17 cellular contexts compared by ENCODE assay signal in genomic region chr1:172663726-172664125, GRCh38. TPM values are rescaled to one million over a fixed set of nuclear protein-coding genes. Genes with fewer than 3 reads are reported as not detected.
DNase-seq lines count a peak whose midpoint lies in the region; ATAC-seq lines count a peak whose summit lies in the region.
"Had no signal": no experiment of that assay in that cellular context is flagged by ENCODE, and none has a peak within 500 bp of the region (broad histone marks: within the 10 kb centered on the region; RNA-seq: fewer than 3 reads in every experiment).

No MANE protein-coding gene starts in this region.

- peaks cover 85% of the 10 kb centered on the region for H3K36me3 Mint-ChIP-seq in activated CD4-positive, alpha-beta T cell treated with anti-CD3 and anti-CD28 coated beads, Interleukin-2, amount 10 ng/mL, durations not matched to agents 24 days and 14 days (ENCODE audit: low read depth)
- peaks cover 35% of the 10 kb centered on the region for H3K36me3 Mint-ChIP-seq in activated naive CD8-positive, alpha-beta T cell
- H3K36me3 Mint-ChIP-seq in naive thymus-derived CD4-positive, alpha-beta T cell: peaks cover 0 to 32% (median 0%) of the 10 kb centered on the region in 5 donors

- H3K9me3 Mint-ChIP-seq in activated CD4-positive, alpha-beta T cell treated with anti-CD3 and anti-CD28 coated beads, Interleukin-2, amount 10 ng/mL, durations not matched to agents 24 days and 14 days: peaks cover 26% of the 10 kb centered on the region
- peaks cover 5% of the 10 kb centered on the region for H3K9me3 Mint-ChIP-seq in activated naive CD8-positive, alpha-beta T cell (ENCODE audit: low read depth)
- peaks cover 0 to 8% (median 0%) of the 10 kb centered on the region in 11 donors for H3K9me3 Mint-ChIP-seq in naive thymus-derived CD4-positive, alpha-beta T cell
- H3K9me3 Mint-ChIP-seq: activated B cell treated with CpG ODN at 0.5 μM for 24 hours, HFFc6 had no signal

- POLR2A ChIA-PET in naive thymus-derived CD4-positive, alpha-beta T cell (lab: Charles Lee): interaction anchor here (0.6 to 1.3 kb wide), 4 partner anchors 11 to 25 kb away, joined by 3 to 4 read pairs (median 3); no protein-coding TSS in a partner anchor

- intact Hi-C loops in activated CD4-positive, alpha-beta T cell treated with anti-CD3 and anti-CD28 coated beads, Interleukin-2, amount 10 ng/mL, durations not matched to agents 24 days and 14 days (cut with micrococcal nuclease): loop anchor here (2.0 to 10.0 kb wide), 5 partner anchors 36 to 1491 kb away; partner anchors contain the start of gene RABGAP1L
- intact Hi-C loops in naive thymus-derived CD4-positive, alpha-beta T cell (cut with micrococcal nuclease): loop anchor here (2.0 to 5.0 kb wide), 4 partner anchors 15 to 55 kb away; no protein-coding TSS in a partner anchor

- CTCF ChIA-PET in naive thymus-derived CD4-positive, alpha-beta T cell (lab: Charles Lee): interaction anchor here (1.0 to 1.9 kb wide), 3 partner anchors 24 to 56 kb away, joined by 3 to 6 read pairs (median 3); no protein-coding TSS in a partner anchor

- peak overlapping the region; percentile 79 for H3K4me3 Mint-ChIP-seq in activated CD4-positive, alpha-beta T cell treated with anti-CD3 and anti-CD28 coated beads, Interleukin-2, amount 10 ng/mL, durations not matched to agents 24 days and 14 days
- peak overlapping the region; percentile 89 for H3K4me3 Mint-ChIP-seq in activated naive CD8-positive, alpha-beta T cell
- peak overlapping the region in 5 of 10 donors; percentile 2 to 72 (median 67) for H3K4me3 Mint-ChIP-seq in naive thymus-derived CD4-positive, alpha-beta T cell
- H3K4me3 Mint-ChIP-seq: activated B cell treated with CpG ODN at 0.5 μM for 24 hours, HFFc6 had no signal

- H3K9me3 ChIP-seq in naive thymus-derived CD4-positive, alpha-beta T cell (ENCODE audit: control insufficient read depth in 2 of 3, low read length in 3 of 3): no peaks in the 10 kb centered on the region
- H3K9me3 ChIP-seq: upper lobe of right lung had no signal

- ATAC-seq in naive thymus-derived CD4-positive, alpha-beta T cell: no peak
- no peak for ATAC-seq in HG02588 (IDR thresholded peaks at IDR 0.05; ENCODE audit: unreplicated experiment)
- ATAC-seq: upper lobe of right lung had no signal

- no peak overlapping the region for H3K27ac ChIP-seq in naive thymus-derived CD4-positive, alpha-beta T cell (ENCODE audit: low read depth, low read length)
- no peak overlapping the region for H3K27ac ChIP-seq in caudate nucleus (ENCODE audit: low read depth, low read length)
- H3K27ac ChIP-seq: upper lobe of right lung had no signal

- H3K4me1 ChIP-seq in naive thymus-derived CD4-positive, alpha-beta T cell (ENCODE audit: control insufficient read depth in 2 of 2, insufficient read depth in 2 of 2, low read length in 2 of 2): peaks cover 35 to 47% of the 10 kb centered on the region in 2 donors
- H3K4me1 ChIP-seq: upper lobe of right lung had no signal

- H3K27me3 Mint-ChIP-seq in activated CD4-positive, alpha-beta T cell treated with anti-CD3 and anti-CD28 coated beads, Interleukin-2, amount 10 ng/mL, durations not matched to agents 24 days and 14 days: peaks cover 2% of the 10 kb centered on the region
- H3K27me3 Mint-ChIP-seq in activated naive CD8-positive, alpha-beta T cell: no peaks in the 10 kb centered on the region
- H3K27me3 Mint-ChIP-seq in naive thymus-derived CD4-positive, alpha-beta T cell: peaks cover 0 to 8% (median 0%) of the 10 kb centered on the region in 5 donors
- H3K27me3 Mint-ChIP-seq: activated B cell treated with CpG ODN at 0.5 μM for 24 hours had no signal

- no peaks in the 10 kb centered on the region for H3K27me3 ChIP-seq in naive thymus-derived CD4-positive, alpha-beta T cell (ENCODE audit: control insufficient read depth in 2 of 2, insufficient read depth in 2 of 2, low read length in 2 of 2)
- H3K27me3 ChIP-seq: upper lobe of right lung had no signal

- H3K4me1 Mint-ChIP-seq in activated CD4-positive, alpha-beta T cell treated with anti-CD3 and anti-CD28 coated beads, Interleukin-2, amount 10 ng/mL, durations not matched to agents 24 days and 14 days: peaks cover 67% of the 10 kb centered on the region
- peaks cover 87% of the 10 kb centered on the region for H3K4me1 Mint-ChIP-seq in activated naive CD8-positive, alpha-beta T cell (ENCODE audit: low read depth)
- peaks cover 41 to 77% (median 54%) of the 10 kb centered on the region in 7 donors for H3K4me1 Mint-ChIP-seq in naive thymus-derived CD4-positive, alpha-beta T cell

- no peak for DNase-seq in activated CD4-positive, alpha-beta T cell treated with anti-CD3 and anti-CD28 coated beads, Interleukin-2, amount 10 ng/mL, durations not matched to agents 24 days and 14 days
- DNase-seq in activated CD4-positive, alpha-beta T cell treated with anti-CD3 and anti-CD28 coated beads, Interleukin-2, amount 50 U/mL, for 48 hours: no peak
- DNase-seq in HT1080 (ENCODE audit: low read depth) (peak; percentile 51), NCI-H146 treated with DMSO at 0.1 percent for 48 hours (lab: John Stamatoyannopoulos, UW; ENCODE audit: unreplicated experiment) (no peak), caudate nucleus (lab: John Stamatoyannopoulos, UW) (no peak)
- no peak for DNase-seq in naive thymus-derived CD4-positive, alpha-beta T cell
- DNase-seq: activated B cell treated with CpG ODN at 0.5 μM for 24 hours, aorta, cortex of kidney, HFFc6, NCI-H774, upper lobe of right lung had no signal

- no peak overlapping the region for H3K4me3 ChIP-seq in naive thymus-derived CD4-positive, alpha-beta T cell (ENCODE audit: low read length)
- H3K4me3 ChIP-seq: skin epidermis, upper lobe of right lung had no signal

- H3K27ac Mint-ChIP-seq in activated CD4-positive, alpha-beta T cell treated with anti-CD3 and anti-CD28 coated beads, Interleukin-2, amount 10 ng/mL, durations not matched to agents 24 days and 14 days: peak overlapping the region; percentile 83
- H3K27ac Mint-ChIP-seq in activated naive CD8-positive, alpha-beta T cell: peak overlapping the region; percentile 94
- peak overlapping the region in 6 of 9 donors; percentile 11 to 74 (median 34) for H3K27ac Mint-ChIP-seq in naive thymus-derived CD4-positive, alpha-beta T cell
- H3K27ac Mint-ChIP-seq: activated B cell treated with CpG ODN at 0.5 μM for 24 hours had no signal

- H3K36me3 ChIP-seq in naive thymus-derived CD4-positive, alpha-beta T cell (ENCODE audit: control insufficient read depth in 2 of 3, insufficient read depth in 3 of 3, low read length in 3 of 3): no peaks in the 10 kb centered on the region
- H3K36me3 ChIP-seq: upper lobe of right lung had no signal

RNA-seq across cellular contexts. Expression of gene FASLG, which starts 4.8 kb away (rescaled TPM):
- total RNA-seq in activated CD4-positive, alpha-beta T cell treated with anti-CD3 and anti-CD28 coated beads, Interleukin-2, amount 10 ng/mL, durations not matched to agents 24 days and 14 days: 54.4 and 55.9 TPM in 2 replicates
- total RNA-seq in HT1080 (2014; rRNA removed; shearing (Covaris generic)): not detected in 2 replicates
- not detected in 2 replicates for polyA plus RNA-seq in HT1080 (2015; cell fraction: cytosol; rRNA removed)
- polyA plus RNA-seq in HT1080 (2015; cell fraction: nucleus; rRNA removed): not detected in 2 replicates
- 1 to 10 TPM in 2 of 5 experiments, under 1 TPM in 2, not detected in 1; 0.24 to 5.6 (median 1.9) TPM for total RNA-seq in naive thymus-derived CD4-positive, alpha-beta T cell
- polyA plus RNA-seq in naive thymus-derived CD4-positive, alpha-beta T cell: not detected
- total RNA-seq: activated B cell treated with CpG ODN at 0.5 μM for 24 hours, glomerular endothelial cell, HFFc6, lower leg skin had no signal
- polyA plus RNA-seq: aorta had no signal

Comparison
In these comparisons a context has a peak if more than half of its experiments do, and no peak if none do; other contexts are left out.
1. H3K27ac Mint-ChIP-seq: peak in every context shown above with its lines; median percentile 94 in activated naive CD8-positive, alpha-beta T cell; 83 in activated CD4-positive, alpha-beta T cell treated with anti-CD3 and anti-CD28 coated beads, Interleukin-2, amount 10 ng/mL, durations not matched to agents 24 days and 14 days; 34 in naive thymus-derived CD4-positive, alpha-beta T cell.